Comparison of ENCODE assay signal across 17 cellular contexts in the genomic region with DNA sequence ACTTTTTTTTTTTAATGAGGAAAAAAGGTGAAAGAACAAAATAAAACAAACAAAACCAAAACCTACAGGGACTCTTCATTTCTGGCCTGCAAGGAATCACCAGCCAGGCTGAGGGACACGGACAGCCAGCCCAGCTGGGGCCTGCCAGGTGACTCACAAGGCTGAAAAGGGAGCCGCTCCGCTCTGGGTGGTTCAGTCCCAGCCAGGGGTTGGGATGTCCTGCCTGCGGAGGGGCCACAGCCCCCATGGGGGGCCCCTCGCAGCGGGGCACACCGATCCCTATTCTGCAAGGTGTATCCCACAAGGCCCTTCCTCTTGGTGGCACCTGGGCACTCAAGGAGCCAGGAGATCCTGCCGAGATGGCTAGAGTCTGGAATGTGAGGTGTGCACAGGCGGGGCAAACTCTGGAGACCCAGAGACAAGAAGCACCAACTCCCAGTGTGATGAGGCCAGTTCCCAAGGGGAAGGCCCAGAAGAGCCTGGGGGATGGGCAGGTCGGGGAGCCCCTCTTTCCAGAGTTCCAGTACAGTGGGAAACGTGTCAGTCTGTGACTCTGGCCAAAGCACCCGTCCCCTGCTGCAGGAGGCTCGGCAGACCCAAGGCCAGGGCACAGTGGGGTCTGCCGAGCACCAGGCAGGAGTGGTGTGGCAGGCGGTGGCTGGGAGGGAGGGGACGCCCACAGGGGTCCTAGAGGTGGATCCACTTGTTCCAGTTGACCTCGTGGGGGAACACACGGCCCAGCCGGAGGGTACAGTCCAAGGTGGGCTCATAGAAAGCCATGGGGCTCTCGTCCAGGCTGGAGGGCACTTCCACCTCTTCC. TPM values are rescaled to one million over a fixed set of nuclear protein-coding genes. Genes with fewer than 3 reads are reported as not detected.
DNase-seq lines count a peak whose midpoint lies in the region; ATAC-seq and TF ChIP-seq lines count a peak whose summit lies in the region.
"Had no signal": no experiment of that assay in that cellular context is flagged by ENCODE, and none has a peak within 500 bp of the region (broad histone marks: within the 10 kb centered on the region; RNA-seq: fewer than 3 reads in every experiment).

No MANE protein-coding gene starts in this region.

- H3K4me1 ChIP-seq in CD4-positive, alpha-beta memory T cell (ENCODE audit: insufficient read depth, low read length): peaks cover 67% of the 10 kb centered on the region
- no peaks in the 10 kb centered on the region for H3K4me1 ChIP-seq in ascending aorta
- H3K4me1 ChIP-seq: SJSA1 had no signal

- no peaks in the 10 kb centered on the region for H3K9me3 Mint-ChIP-seq in CD4-positive, alpha-beta memory T cell
- no peaks in the 10 kb centered on the region for H3K9me3 Mint-ChIP-seq in nephron progenitor cell
- H3K9me3 Mint-ChIP-seq: T-helper 2 cell treated with Interferon-gamma antibody and Interleukin-4, amounts not matched to agents 5 μg/mL and 100 μg/mL, for 36 hours had no signal

- ATAC-seq in GM18511 (IDR thresholded peaks at IDR 0.05; ENCODE audit: unreplicated experiment): no peak
- no peak for ATAC-seq in GM21390 (IDR thresholded peaks at IDR 0.05; ENCODE audit: unreplicated experiment)

- H3K9me3 ChIP-seq in CD4-positive, alpha-beta memory T cell (ENCODE audit: control insufficient read depth in 1 of 2, low read length in 2 of 2): no peaks in the 10 kb centered on the region
- no peaks in the 10 kb centered on the region for H3K9me3 ChIP-seq in ascending aorta
- H3K9me3 ChIP-seq: SJSA1, testis had no signal

- TF ChIP-seq CTCF in epithelial cell of esophagus (IDR thresholded peaks at IDR 0.05; ENCODE audit: insufficient read depth, low read depth, low read length, missing control alignments) (no peak), nephron progenitor cell (IDR thresholded peaks at IDR 0.05) (no peak), ascending aorta (IDR thresholded peaks at IDR 0.05) (no peak)

- POLR2A ChIA-PET in CD4-positive, alpha-beta memory T cell (lab: Charles Lee; ENCODE audit: partially characterized antibody): interaction anchor here (0.6 to 3.5 kb wide), 6 partner anchors 11 to 236 kb away, joined by 3 to 15 read pairs (median 6); no protein-coding TSS in a partner anchor

- peak overlapping the region in 5 of 7 donors; percentile 12 to 80 (median 46) for H3K27ac Mint-ChIP-seq in CD4-positive, alpha-beta memory T cell
- peak overlapping the region; percentile 97 for H3K27ac Mint-ChIP-seq in nephron progenitor cell
- H3K27ac Mint-ChIP-seq: progenitor cell of endocrine pancreas; T-helper 2 cell treated with Interferon-gamma antibody and Interleukin-4, amounts not matched to agents 5 μg/mL and 100 μg/mL, for 36 hours had no signal

- H3K4me3 Mint-ChIP-seq in CD4-positive, alpha-beta memory T cell: no peak overlapping the region
- peak overlapping the region; percentile 44 for H3K4me3 Mint-ChIP-seq in nephron progenitor cell
- H3K4me3 Mint-ChIP-seq: T-helper 2 cell treated with Interferon-gamma antibody and Interleukin-4, amounts not matched to agents 5 μg/mL and 100 μg/mL, for 36 hours had no signal

- peaks cover 32 to 68% (median 50%) of the 10 kb centered on the region in 4 donors for H3K4me1 Mint-ChIP-seq in CD4-positive, alpha-beta memory T cell
- peaks cover 44% of the 10 kb centered on the region for H3K4me1 Mint-ChIP-seq in nephron progenitor cell

- CTCF ChIA-PET in CD4-positive, alpha-beta memory T cell (lab: Charles Lee; ENCODE audit: partially characterized antibody): interaction anchor here (0.9 to 3.9 kb wide), 8 partner anchors 9 to 306 kb away, joined by 3 to 21 read pairs (median 8); no protein-coding TSS in a partner anchor

- intact Hi-C loops in CD4-positive, alpha-beta memory T cell (cut with micrococcal nuclease): no loop called here
- intact Hi-C loops in ascending aorta (cut with DNase I): no loop called here

- no peak for DNase-seq in CD4-positive, alpha-beta memory T cell
- peak; percentile 45 for DNase-seq in HPDE6-E6E7 (ENCODE audit: extremely low spot score)
- peak; percentile 50 for DNase-seq in epithelial cell of esophagus (ENCODE audit: low read depth)
- no peak for DNase-seq in nephron progenitor cell
- DNase-seq in ascending aorta (ENCODE audit: low spot score in 2 of 2): no peak
- DNase-seq: activated gamma-delta T cell, amygdala, cerebellar nuclear complex, NCI-H1105 treated with DMSO at 0.1 percent for 48 hours, NCI-H526 treated with DMSO at 0.1 percent for 48 hours had no signal

- no peak overlapping the region for H3K4me3 ChIP-seq in CD4-positive, alpha-beta memory T cell (ENCODE audit: low read length in 2 of 2)
- no peak overlapping the region for H3K4me3 ChIP-seq in epithelial cell of esophagus (ENCODE audit: low read length)
- H3K4me3 ChIP-seq in ascending aorta: no peak overlapping the region
- H3K4me3 ChIP-seq: lung, SJSA1, testis had no signal

- no peaks in the 10 kb centered on the region for H3K27me3 Mint-ChIP-seq in CD4-positive, alpha-beta memory T cell
- peaks cover 5% of the 10 kb centered on the region for H3K27me3 Mint-ChIP-seq in nephron progenitor cell (ENCODE audit: low read depth, poor library complexity)
- H3K27me3 Mint-ChIP-seq: progenitor cell of endocrine pancreas had no signal

- H3K27ac ChIP-seq in CD4-positive, alpha-beta memory T cell (ENCODE audit: low read depth, low read length): no peak overlapping the region
- H3K27ac ChIP-seq in ascending aorta: no peak overlapping the region
- H3K27ac ChIP-seq: SJSA1 had no signal

- peaks cover 21 to 30% of the 10 kb centered on the region in 2 donors for H3K36me3 Mint-ChIP-seq in CD4-positive, alpha-beta memory T cell
- peaks cover 34% of the 10 kb centered on the region for H3K36me3 Mint-ChIP-seq in nephron progenitor cell (ENCODE audit: low read depth)

- H3K36me3 ChIP-seq in CD4-positive, alpha-beta memory T cell (ENCODE audit: insufficient read depth, low read length): peaks cover 20% of the 10 kb centered on the region
- H3K36me3 ChIP-seq in ascending aorta: peaks cover 54 to 60% of the 10 kb centered on the region in 2 donors

- H3K27me3 ChIP-seq in CD4-positive, alpha-beta memory T cell (ENCODE audit: insufficient read depth, low read length): no peaks in the 10 kb centered on the region
- no peaks in the 10 kb centered on the region for H3K27me3 ChIP-seq in ascending aorta
- H3K27me3 ChIP-seq: SJSA1, testis had no signal

RNA-seq across cellular contexts. Expression of gene IL21R, which starts 58.9 kb away (rescaled TPM):
- total RNA-seq in CD4-positive, alpha-beta memory T cell: 10 to 100 TPM; 28.3 to 29.1 TPM
- polyA plus RNA-seq in CD4-positive, alpha-beta memory T cell: 10 to 100 TPM; 18.4 to 28.3 TPM
- total RNA-seq in ascending aorta: 0.21 TPM
- total RNA-seq: progenitor cell of endocrine pancreas had no signal

Comparison
In these comparisons a context has a peak if more than half of its experiments do, and no peak if none do; other contexts are left out.
1. DNase-seq: peak in HPDE6-E6E7 (single experiment) and epithelial cell of esophagus (single experiment); none in CD4-positive, alpha-beta memory T cell (0 of 5), nephron progenitor cell (single experiment) and ascending aorta (0 of 2).
2. RNA of gene IL21R, which starts 58.9 kb away (total RNA-seq): 28.3 to 29.1 TPM in CD4-positive, alpha-beta memory T cell; 0.21 TPM in ascending aorta (single experiment); every median in the first group is over 10 times any median in the second.